In genomic region chr20:61907081-61907891, GRCh38 we compare ENCODE assay signal across 17 cellular contexts.
DNase-seq lines count a peak whose midpoint lies in the region; ATAC-seq, FAIRE-seq and TF ChIP-seq lines count a peak whose summit lies in the region.
"Had no signal": no experiment of that assay in that cellular context is flagged by ENCODE, and none has a peak within 500 bp of the region (broad histone marks: within the 10 kb centered on the region; RNA-seq: fewer than 3 reads in every experiment).

No MANE protein-coding gene starts in this region.

- H3K36me3 ChIP-seq in heart right ventricle (no peaks in the 10 kb centered on the region), GM23338 (ENCODE audit: insufficient read depth) (no peaks in the 10 kb centered on the region), spleen (no peaks in the 10 kb centered on the region), neural progenitor cell (no peaks in the 10 kb centered on the region)

- no peak overlapping the region for H3K4me2 ChIP-seq in GM23338
- no peak overlapping the region for H3K4me2 ChIP-seq in neural progenitor cell

- H3K4me3 Mint-ChIP-seq in GM23338 (no peak overlapping the region), glutamatergic neuron (ENCODE audit: unreplicated experiment) (no peak overlapping the region), neural progenitor cell (no peak overlapping the region)
- H3K4me3 Mint-ChIP-seq: CD14-positive monocyte; CD8-positive, alpha-beta T cell; H9 had no signal

- H3K9ac ChIP-seq in neural progenitor cell: no peak overlapping the region

- TF ChIP-seq CTCF in heart right ventricle (IDR thresholded peaks at IDR 0.05) (no peak), GM23338 (conservative IDR thresholded peaks at IDR 0.05; ENCODE audit: low read depth in 2 of 2) (no peak), glutamatergic neuron (IDR thresholded peaks at IDR 0.05; ENCODE audit: partially characterized antibody, unreplicated experiment) (no peak), spleen (IDR thresholded peaks at IDR 0.05 in 8 of 11, conservative IDR thresholded peaks at IDR 0.05 in 3 of 11) (no peak), neural progenitor cell (IDR thresholded peaks at IDR 0.05) (no peak)

- 81 to 82% methylated on average over 24 of the region's 24 CpGs for WGBS in heart right ventricle, 2 donors
- WGBS in spleen, 5 donors: 87 to 92% (median 90%) methylated on average over 11 to 24 of the region's 24 CpGs

- H3K27ac Mint-ChIP-seq in GM23338 (0 out of 2 replicates have a peak overlapping the region, but pooled peaks have one; percentile 36), glutamatergic neuron (ENCODE audit: unreplicated experiment) (no peak overlapping the region), neural progenitor cell (no peak overlapping the region)
- H3K27ac Mint-ChIP-seq: CD8-positive, alpha-beta T cell had no signal

- FAIRE-seq in GM12891 (lab: Jason Lieb, UNC): no peak
- FAIRE-seq: D721Med, GM19239 had no signal

- no peak for TF ChIP-seq POLR2A in spleen (IDR thresholded peaks at IDR 0.05)
- no peak for TF ChIP-seq POLR2A in GM12891 (IDR thresholded peaks at IDR 0.05; ENCODE audit: low read depth, low read length)

- no peaks in the 10 kb centered on the region for H4K20me1 ChIP-seq in GM23338 (replicated peaks; ENCODE audit: insufficient read depth)
- H4K20me1 ChIP-seq in neural progenitor cell (ENCODE audit: low read depth): no peaks in the 10 kb centered on the region

- H3K4me1 Mint-ChIP-seq in GM23338 (no peaks in the 10 kb centered on the region), glutamatergic neuron (ENCODE audit: low read depth, unreplicated experiment) (no peaks in the 10 kb centered on the region), neural progenitor cell (peaks cover 13% of the 10 kb centered on the region)
- H3K4me1 Mint-ChIP-seq: CD14-positive monocyte had no signal

- ATAC-seq in Right ventricle myocardium inferior: no peak
- ATAC-seq in heart right ventricle: no peak
- ATAC-seq in GM23338: no peak
- ATAC-seq: CD8-positive, alpha-beta T cell had no signal

- no peaks in the 10 kb centered on the region for H3F3A ChIP-seq in GM23338 (replicated peaks; ENCODE audit: low read depth)
- no peaks in the 10 kb centered on the region for H3F3A ChIP-seq in neural progenitor cell (ENCODE audit: low read depth)

- H3K27ac ChIP-seq in heart right ventricle (no peak overlapping the region), GM23338 (ENCODE audit: low read depth) (no peak overlapping the region), spleen (no peak overlapping the region), neural progenitor cell (no peak overlapping the region)
- H3K27ac ChIP-seq: 22Rv1 had no signal

- no peaks in the 10 kb centered on the region for H3K36me3 Mint-ChIP-seq in GM23338 (ENCODE audit: low read depth)
- peaks cover 6% of the 10 kb centered on the region for H3K36me3 Mint-ChIP-seq in glutamatergic neuron (ENCODE audit: unreplicated experiment)
- H3K36me3 Mint-ChIP-seq in neural progenitor cell: peaks cover 5% of the 10 kb centered on the region
- H3K36me3 Mint-ChIP-seq: CD14-positive monocyte; CD8-positive, alpha-beta T cell had no signal

- H3K9me3 Mint-ChIP-seq in GM23338 (no peaks in the 10 kb centered on the region), glutamatergic neuron (ENCODE audit: unreplicated experiment) (no peaks in the 10 kb centered on the region), neural progenitor cell (peaks cover 2% of the 10 kb centered on the region)
- H3K9me3 Mint-ChIP-seq: CD8-positive, alpha-beta T cell; H9 had no signal

- H2AFZ ChIP-seq in GM23338: no peak overlapping the region
- no peak overlapping the region for H2AFZ ChIP-seq in neural progenitor cell (replicated peaks)

- H3K27me3 Mint-ChIP-seq in GM23338 (ENCODE audit: insufficient read depth, low read depth, poor library complexity) (peaks cover 1% of the 10 kb centered on the region), glutamatergic neuron (ENCODE audit: unreplicated experiment) (peaks cover 2% of the 10 kb centered on the region), neural progenitor cell (ENCODE audit: insufficient read depth, low read depth) (peaks cover 2% of the 10 kb centered on the region)

- H3K4me3 ChIP-seq in heart right ventricle: no peak overlapping the region
- H3K4me3 ChIP-seq in GM23338: no peak overlapping the region
- H3K4me3 ChIP-seq in spleen: no peak overlapping the region
- H3K4me3 ChIP-seq in neural progenitor cell: no peak overlapping the region

- H3K79me2 ChIP-seq in GM23338 (replicated peaks; ENCODE audit: insufficient read depth) (no peaks in the 10 kb centered on the region), neural progenitor cell (ENCODE audit: low read depth) (no peaks in the 10 kb centered on the region)

- peaks cover 0 to 20% (median 2%) of the 10 kb centered on the region in 11 donors for H3K9me3 ChIP-seq in heart right ventricle
- H3K9me3 ChIP-seq in spleen: peaks cover 0 to 12% (median 7%) of the 10 kb centered on the region in 8 donors
- no peaks in the 10 kb centered on the region for H3K9me3 ChIP-seq in neural progenitor cell (ENCODE audit: low read depth)

- H3K27me3 ChIP-seq in heart right ventricle: peaks cover 0 to 39% (median 13%) of the 10 kb centered on the region in 7 donors
- no peaks in the 10 kb centered on the region for H3K27me3 ChIP-seq in GM23338 (ENCODE audit: insufficient read depth)
- no peaks in the 10 kb centered on the region for H3K27me3 ChIP-seq in spleen (replicated peaks in 1 of 7)
- no peaks in the 10 kb centered on the region for H3K27me3 ChIP-seq in neural progenitor cell

- intact Hi-C loops in Right ventricle myocardium inferior (cut with DNase I): no loop called here
- intact Hi-C loops in heart right ventricle (cut with DNase I): no loop called here
- intact Hi-C loops in spleen (cut with DNase I; ENCODE audit: low total_unique reads): no loop called here

- no peaks in the 10 kb centered on the region for H3K9me2 ChIP-seq in GM23338 (ENCODE audit: insufficient read depth)

- H3K4me1 ChIP-seq in heart right ventricle (no peaks in the 10 kb centered on the region), GM23338 (ENCODE audit: insufficient read depth) (no peaks in the 10 kb centered on the region), spleen (peaks cover 0 to 4% (median 0%) of the 10 kb centered on the region in 6 donors), neural progenitor cell (peaks cover 15% of the 10 kb centered on the region)

- DNase-seq in Right ventricle myocardium inferior (ENCODE audit: missing footprints) (peak; percentile 37), heart right ventricle (no peak), GM23338 (ENCODE audit: low spot score) (no peak), glutamatergic neuron (peak; percentile 17), spleen (peak; percentile 67), NCI-H2107 treated with DMSO at 0.1 percent for 48 hours (lab: John Stamatoyannopoulos, UW; ENCODE audit: unreplicated experiment) (no peak), GM12891 (ENCODE audit: insufficient read length, low spot score) (no peak), neural progenitor cell (ENCODE audit: low spot score) (no peak)
- DNase-seq: CD8-positive, alpha-beta T cell; COR-L47; DND-41; GDM1; H9 had no signal

TF ChIP-seq in GM23338, 12 proteins besides CTCF, POLR2A, EP300 and RAD21 (continues in another document):
- no peak for TF ChIP-seq STAT1 (IDR thresholded peaks at IDR 0.05; ENCODE audit: unreplicated experiment)
- TF ChIP-seq POLR2AphosphoS5 (IDR thresholded peaks at IDR 0.05; ENCODE audit: low read depth): no peak
- no peak for TF ChIP-seq EZH2 (IDR thresholded peaks at IDR 0.05; ENCODE audit: low read depth, unreplicated experiment)
- no peak for TF ChIP-seq EZH2phosphoT487 (IDR thresholded peaks at IDR 0.05; ENCODE audit: unreplicated experiment)
- TF ChIP-seq CREB1 (CRISPR knock-in tag; IDR thresholded peaks at IDR 0.05; ENCODE audit: low read depth): no peak
- no peak for TF ChIP-seq ZNF114 (CRISPR knock-in tag; IDR thresholded peaks at IDR 0.05)

TF ChIP-seq in GM12891, 5 proteins besides CTCF, POLR2A, EP300 and RAD21:
- TF ChIP-seq PAX5 (IDR thresholded peaks at IDR 0.05; ENCODE audit: insufficient read depth, low read length, severe bottlenecking) (no peak), SPI1 (IDR thresholded peaks at IDR 0.05; ENCODE audit: low read depth, low read length) (no peak), POLR2AphosphoS5 (IDR thresholded peaks at IDR 0.05; ENCODE audit: low read depth, low read length) (no peak), TAF1 (IDR thresholded peaks at IDR 0.05; ENCODE audit: low read depth, low read length) (no peak), POU2F2 (IDR thresholded peaks at IDR 0.05; ENCODE audit: low read depth, low read length) (no peak)

Comparison
In these comparisons a context has a peak if more than half of its experiments do, and no peak if none do; other contexts are left out.
1. DNase-seq: peak in Right ventricle myocardium inferior (single experiment), glutamatergic neuron (single experiment) and spleen (single experiment); none in heart right ventricle (0 of 2), GM23338 (single experiment), NCI-H2107 treated with DMSO at 0.1 percent for 48 hours (single experiment), GM12891 (single experiment) and neural progenitor cell (single experiment).